ENCODE assay signal across 16 cellular contexts in genomic region chr2:21037671-21038108, GRCh38. TPM values are rescaled to one million over a fixed set of nuclear protein-coding genes. Genes with fewer than 3 reads are reported as not detected.
"Had no signal": no experiment of that assay in that cellular context is flagged by ENCODE, and none has a peak within 500 bp of the region (broad histone marks: within the 10 kb centered on the region; RNA-seq: fewer than 3 reads in every experiment).

No MANE protein-coding gene starts in this region.

- H3K4me1 ChIP-seq: adrenal gland had no signal

- H3K27me3 ChIP-seq: adrenal gland, cardiac muscle cell, gastrocnemius medialis, upper lobe of left lung had no signal

- DNase-seq: activated CD4-positive, alpha-beta T cell treated with anti-CD3 and anti-CD28 coated beads, Interleukin-2, amount 50 U/mL, for 4 hours; activated gamma-delta T cell; activated T-cell treated with anti-CD3 and anti-CD28 coated beads, Interleukin-2, amount 50 U/mL, for 72 hours; adrenal gland; dorsolateral prefrontal cortex; midbrain; stimulated activated naive CD8-positive, alpha-beta T cell treated with anti-CD3 and anti-CD28 coated beads, Interleukin-15, Interleukin-2, amounts not matched to agents 100 U/mL and 50 U/mL, for 24 hours; SW 1271; WERI-Rb-1 had no signal

- ATAC-seq: activated T-cell treated with anti-CD3 and anti-CD28 coated beads, Interleukin-2, amount 50 U/mL, for 72 hours; stimulated activated naive CD8-positive, alpha-beta T cell treated with anti-CD3 and anti-CD28 coated beads, Interleukin-15, Interleukin-2, amounts not matched to agents 100 U/mL and 50 U/mL, for 24 hours had no signal

- H3K4me3 ChIP-seq: adrenal gland, cardiac muscle cell, dorsolateral prefrontal cortex, gastrocnemius medialis, upper lobe of left lung had no signal

- H3K9me3 ChIP-seq: adrenal gland, gastrocnemius medialis, upper lobe of left lung had no signal

- H3K27ac ChIP-seq: adrenal gland, cardiac muscle cell, dorsolateral prefrontal cortex, upper lobe of left lung, WERI-Rb-1 had no signal

- H3K36me3 ChIP-seq: adrenal gland, cardiac muscle cell, gastrocnemius medialis, upper lobe of left lung, WERI-Rb-1 had no signal

RNA-seq across cellular contexts. Expression of gene APOB, which starts 6.2 kb away (rescaled TPM):
- total RNA-seq: activated CD8-positive, alpha-beta memory T cell treated with anti-CD3 and anti-CD28 coated beads for 36 hours; activated T-cell treated with anti-CD3 and anti-CD28 coated beads, Interleukin-2, amount 50 U/mL, for 72 hours; epithelial cell of proximal tubule; SK-MEL-5; T-helper 2 cell treated with Interferon-gamma antibody and Interleukin-4, amounts not matched to agents 100 ng/mL and 5 ng/mL, for 36 hours had no signal
